In the genomic region with DNA sequence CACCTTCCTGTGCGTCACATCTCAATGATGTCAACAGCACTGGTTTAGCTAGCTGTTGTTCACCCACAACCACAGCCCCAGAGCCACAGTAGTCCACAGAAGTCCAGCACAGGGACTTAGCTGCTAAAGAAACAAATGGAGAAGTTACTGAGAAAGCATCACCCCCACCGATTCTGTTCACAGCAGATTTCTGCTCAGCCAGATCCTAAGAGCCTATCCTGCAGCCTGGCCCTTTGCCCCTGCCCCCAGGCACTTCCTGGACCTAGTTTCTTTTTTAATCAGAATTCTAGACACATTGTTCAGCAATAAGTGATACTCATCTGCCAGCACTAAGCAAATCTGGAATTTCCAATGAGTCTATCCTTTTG, we compare ENCODE assay signal across 8 cellular contexts. TPM values are rescaled to one million over a fixed set of nuclear protein-coding genes. Genes with fewer than 3 reads are reported as not detected.
DNase-seq lines count a peak whose midpoint lies in the region; ATAC-seq, FAIRE-seq and TF ChIP-seq lines count a peak whose summit lies in the region.

No MANE protein-coding gene starts in this region.

- H3K36me3 ChIP-seq in MM.1S (replicated peaks; ENCODE audit: insufficient read depth, low read length) (no peaks in the 10 kb centered on the region), aorta (ENCODE audit: control insufficient read depth in 1 of 2, insufficient read depth in 2 of 2, low read length in 1 of 2) (peaks cover 0 to 3% of the 10 kb centered on the region in 2 donors)

- no peaks in the 10 kb centered on the region for H4K20me1 ChIP-seq in MM.1S (ENCODE audit: insufficient read depth, low read length)

- peaks cover 28% of the 10 kb centered on the region for H3F3A ChIP-seq in MM.1S (ENCODE audit: insufficient read depth, low read length)

- peaks cover 100% of the 10 kb centered on the region for H3K79me2 ChIP-seq in MM.1S (ENCODE audit: low read length)

- no peak for FAIRE-seq in HTR-8/SVneo (lab: Jason Lieb, UNC)

- H3K9me3 Mint-ChIP-seq in activated CD8-positive, alpha-beta T cell treated with anti-CD3 and anti-CD28 coated beads, Interleukin-2, amount 10 ng/mL, durations not matched to agents 7 days and 5 days (ENCODE audit: insufficient read depth): no peaks in the 10 kb centered on the region

- ATAC-seq in GM19468 (IDR thresholded peaks at IDR 0.05; ENCODE audit: extremely low read depth, unreplicated experiment): peak; percentile 35
- peak; percentile 55 for ATAC-seq in activated CD8-positive, alpha-beta T cell treated with anti-CD3 and anti-CD28 coated beads, Interleukin-2, amount 10 ng/mL, durations not matched to agents 7 days and 5 days
- ATAC-seq in esophagus mucosa: peak; percentile 12
- peak; percentile 33 for ATAC-seq in omental fat pad (ENCODE audit: low FRiP score)
- ATAC-seq in aorta (ENCODE audit: low FRiP score): peak; percentile 20

- H3K4me1 Mint-ChIP-seq in activated CD8-positive, alpha-beta T cell treated with anti-CD3 and anti-CD28 coated beads, Interleukin-2, amount 10 ng/mL, durations not matched to agents 7 days and 5 days (ENCODE audit: low read depth): peaks cover 94% of the 10 kb centered on the region

- H3K9ac ChIP-seq in MM.1S (ENCODE audit: low read length): peak overlapping the region; percentile 57

- no peak overlapping the region for H2AFZ ChIP-seq in MM.1S (ENCODE audit: low read length)

- peak overlapping the region; percentile 79 for H3K4me2 ChIP-seq in MM.1S (ENCODE audit: low read depth, low read length)

- peak overlapping the region; percentile 23; the same call in 1 of the 2 replicates for H3K4me3 ChIP-seq in MM.1S (ENCODE audit: low read length)
- no peak overlapping the region for H3K4me3 ChIP-seq in aorta (ENCODE audit: low read length in 2 of 2)

- no peaks in the 10 kb centered on the region for H3K27me3 Mint-ChIP-seq in activated CD8-positive, alpha-beta T cell treated with anti-CD3 and anti-CD28 coated beads, Interleukin-2, amount 10 ng/mL, durations not matched to agents 7 days and 5 days (ENCODE audit: low read depth)

- peaks cover 17% of the 10 kb centered on the region for H3K36me3 Mint-ChIP-seq in activated CD8-positive, alpha-beta T cell treated with anti-CD3 and anti-CD28 coated beads, Interleukin-2, amount 10 ng/mL, durations not matched to agents 7 days and 5 days (ENCODE audit: low read depth)

- H3K4me1 ChIP-seq in MM.1S (ENCODE audit: low read length): peaks cover 62% of the 10 kb centered on the region
- peaks cover 14 to 36% of the 10 kb centered on the region in 2 donors for H3K4me1 ChIP-seq in aorta (ENCODE audit: control insufficient read depth in 1 of 2, insufficient read depth in 2 of 2, low read length in 2 of 2)

- peak overlapping the region; percentile 66 for H3K4me3 Mint-ChIP-seq in activated CD8-positive, alpha-beta T cell treated with anti-CD3 and anti-CD28 coated beads, Interleukin-2, amount 10 ng/mL, durations not matched to agents 7 days and 5 days

- CTCF ChIA-PET in activated CD8-positive, alpha-beta T cell treated with anti-CD3 and anti-CD28 coated beads, Interleukin-2, amount 10 ng/mL, durations not matched to agents 7 days and 5 days (lab: Charles Lee): interaction anchor here (0.7 to 1.8 kb wide), 4 partner anchors 8 to 29 kb away, joined by 4 to 5 read pairs (median 4); no protein-coding TSS in a partner anchor

- TF ChIP-seq CTCF in MM.1S (IDR thresholded peaks at IDR 0.05; ENCODE audit: low read length) (no peak), omental fat pad (IDR thresholded peaks at IDR 0.05) (no peak)

- POLR2A ChIA-PET in activated CD8-positive, alpha-beta T cell treated with anti-CD3 and anti-CD28 coated beads, Interleukin-2, amount 10 ng/mL, durations not matched to agents 7 days and 5 days (lab: Charles Lee): interaction anchor here (1.4 to 2.8 kb wide), 3 partner anchors 8 to 130 kb away, joined by 4 to 18 read pairs (median 9); partner anchors contain the start of genes B4GALT1 and NFX1

- DNase-seq in AG08395 (ENCODE audit: low spot score) (peak; percentile 38), MM.1S (peak; percentile 25), omental fat pad (ENCODE audit: low spot score) (no peak), aorta (peak in 1 of 2 donors; percentile 85), HTR-8/SVneo (ENCODE audit: insufficient read length, low spot score) (no peak)
- peak; percentile 69 for DNase-seq in activated CD8-positive, alpha-beta T cell treated with anti-CD3 and anti-CD28 coated beads, Interleukin-2, amount 10 ng/mL, durations not matched to agents 7 days and 5 days

- H3K27ac Mint-ChIP-seq in activated CD8-positive, alpha-beta T cell treated with anti-CD3 and anti-CD28 coated beads, Interleukin-2, amount 10 ng/mL, durations not matched to agents 7 days and 5 days: peak overlapping the region; percentile 93

- no peaks in the 10 kb centered on the region for H3K27me3 ChIP-seq in MM.1S (replicated peaks; ENCODE audit: insufficient read depth, low read length)
- H3K27me3 ChIP-seq in aorta (ENCODE audit: control insufficient read depth in 1 of 2, insufficient read depth in 2 of 2, low read length in 1 of 2): no peaks in the 10 kb centered on the region

- H3K27ac ChIP-seq in MM.1S (ENCODE audit: low read length) (peak overlapping the region; percentile 79), aorta (ENCODE audit: low read depth in 1 of 2, low read length in 2 of 2) (peak overlapping the region in 1 of 2 donors; percentile 58)

- intact Hi-C loops in aorta (cut with DNase I): no loop called here

- no peaks in the 10 kb centered on the region for H3K9me2 ChIP-seq in MM.1S (replicated peaks; ENCODE audit: insufficient read depth, low read length)

- WGBS in aorta, 2 donors: 6 to 9% methylated on average over 2 of the region's 2 CpGs

- H3K9me3 ChIP-seq in MM.1S (replicated peaks; ENCODE audit: insufficient read depth, low read length) (no peaks in the 10 kb centered on the region), aorta (ENCODE audit: control insufficient read depth, low read length) (no peaks in the 10 kb centered on the region)

RNA-seq across cellular contexts. Expression of gene B4GALT1, which starts 7.4 kb away (rescaled TPM):
- total RNA-seq in activated CD8-positive, alpha-beta T cell treated with anti-CD3 and anti-CD28 coated beads, Interleukin-2, amount 10 ng/mL, durations not matched to agents 7 days and 5 days: 10 to 100 TPM; 27.8 to 28.5 TPM
- total RNA-seq in esophagus mucosa (50.9 TPM), omental fat pad (100 to 1,000 TPM in 1 of 4 donors, 10 to 100 TPM in 3; 52.5 to 113 (median 72.1) TPM), aorta (10 to 100 TPM; 74.5 to 95.6 TPM)
- 10 to 100 TPM; 15.2 to 36.0 TPM for polyA plus RNA-seq in aorta

Comparison
In these comparisons a context has a peak if more than half of its experiments do, and no peak if none do; other contexts are left out.
1. DNase-seq: peak in AG08395 (single experiment), MM.1S (single experiment) and activated CD8-positive, alpha-beta T cell treated with anti-CD3 and anti-CD28 coated beads, Interleukin-2, amount 10 ng/mL, durations not matched to agents 7 days and 5 days (single experiment); none in omental fat pad (single experiment) and HTR-8/SVneo (single experiment).
2. Peak in every context shown above with its lines, with median percentiles within 50 percentile points of each other: ATAC-seq.